8 cellular contexts compared by ENCODE assay signal in genomic region chr17:36544320-36545092, GRCh38. TPM values are rescaled to one million over a fixed set of nuclear protein-coding genes. Genes with fewer than 3 reads are reported as not detected.
DNase-seq lines count a peak whose midpoint lies in the region; ATAC-seq lines count a peak whose summit lies in the region.

TSS of gene GGNBP2 (plus strand) at chr17:36544919. CDS start at chr17:36545725, 806 bp downstream.

- no peaks in the 10 kb centered on the region for H3K27me3 Mint-ChIP-seq in effector memory CD8-positive, alpha-beta T cell

- peak within 1 kb of the TSS; percentile 86 for H2BK15ac ChIP-seq in mesenchymal stem cell (ENCODE audit: low read depth, poor library complexity, severe bottlenecking)

- H3K4me1 Mint-ChIP-seq in effector memory CD8-positive, alpha-beta T cell (ENCODE audit: low read depth in 2 of 2): peaks cover 18 to 22% of the 10 kb centered on the region in 2 donors

- peaks cover 56% of the 10 kb centered on the region for H3K36me3 Mint-ChIP-seq in effector memory CD8-positive, alpha-beta T cell (ENCODE audit: insufficient read depth)

- H3K36me3 ChIP-seq in HUES48 (ENCODE audit: control insufficient read depth, insufficient read depth, low read length) (no peaks in the 10 kb centered on the region), mesenchymal stem cell (ENCODE audit: control insufficient read depth in 1 of 2, insufficient read depth in 2 of 2, low read depth in 1 of 2, low read length in 2 of 2) (peaks cover 0 to 24% of the 10 kb centered on the region in 2 experiments)

- peak within 1 kb of the TSS; percentile 96 for H3K4me3 Mint-ChIP-seq in effector memory CD8-positive, alpha-beta T cell

- peak within 1 kb of the TSS; percentile 20 for H2AK5ac ChIP-seq in mesenchymal stem cell (ENCODE audit: low read length, severe bottlenecking)

- under 1% methylated on average over 64 of the region's 72 CpGs for WGBS in mesenchymal stem cell

- DNase-seq in COLO668 (lab: John Stamatoyannopoulos, UW; ENCODE audit: unreplicated experiment) (peak; percentile 92), NOMO-1 treated with dmso at 0.1 percent for 144 hours (lab: John Stamatoyannopoulos, UW; ENCODE audit: unreplicated experiment) (peak; percentile 85), mesenchymal stem cell (peak; percentile 95)
- peak; percentile 73 to 78 (median 75) for DNase-seq in activated CD8-positive, alpha-beta memory T cell treated with anti-CD3 and anti-CD28 coated beads for 48 hours (ENCODE audit: low read depth in 2 of 3, low spot score in 2 of 3)
- DNase-seq in effector memory CD8-positive, alpha-beta T cell: peak; percentile 88 to 90 (median 88)
- peak; percentile 86 for DNase-seq in stimulated activated CD8-positive, alpha-beta memory T cell treated with anti-CD3 and anti-CD28 coated beads, Interleukin-12 subunit alpha, Interleukin-12 subunit beta, amount 100 ng/mL, for 1 hour (ENCODE audit: low read depth)

- H3K9me3 ChIP-seq in HUES48 (ENCODE audit: control insufficient read depth, insufficient read depth, low read length) (no peaks in the 10 kb centered on the region), mesenchymal stem cell (ENCODE audit: control insufficient read depth, low read length) (no peaks in the 10 kb centered on the region)

- H2BK12ac ChIP-seq in mesenchymal stem cell (ENCODE audit: low read length in 2 of 2): peak within 1 kb of the TSS in 1 of 2 experiments; percentile 93

- H3K9ac ChIP-seq in HUES48 (ENCODE audit: low read depth, low read length): peak within 1 kb of the TSS; percentile 91
- peak within 1 kb of the TSS; percentile 100 for H3K9ac ChIP-seq in mesenchymal stem cell (ENCODE audit: low read length)

- peak within 1 kb of the TSS; percentile 79 for H2AFZ ChIP-seq in mesenchymal stem cell (ENCODE audit: low read depth, low read length)

- H4K8ac ChIP-seq in mesenchymal stem cell (ENCODE audit: low read length): peak within 1 kb of the TSS; percentile 97

- peak within 1 kb of the TSS; percentile 91 for H2BK5ac ChIP-seq in mesenchymal stem cell (ENCODE audit: low read depth, low read length, poor library complexity, severe bottlenecking)

- peaks cover 5% of the 10 kb centered on the region for H3K79me1 ChIP-seq in mesenchymal stem cell (replicated peaks; ENCODE audit: low read length, poor library complexity, severe bottlenecking)

- peak within 1 kb of the TSS; percentile 70 for H3K4me2 ChIP-seq in mesenchymal stem cell (ENCODE audit: low read length, poor library complexity, severe bottlenecking)

- ATAC-seq in GM21381 (IDR thresholded peaks at IDR 0.05; ENCODE audit: unreplicated experiment): peak; percentile 46
- ATAC-seq in effector memory CD8-positive, alpha-beta T cell (replicated peaks): peak; percentile 61

- H3K14ac ChIP-seq in mesenchymal stem cell (ENCODE audit: low read length in 2 of 2): peak within 1 kb of the TSS; percentile 2 to 99

- H3K4ac ChIP-seq in mesenchymal stem cell (ENCODE audit: low read depth in 1 of 2, low read length in 2 of 2): peak within 1 kb of the TSS; percentile 97 to 98

- H3K27ac ChIP-seq in HUES48 (ENCODE audit: low read depth, low read length) (peak within 1 kb of the TSS; percentile 98), mesenchymal stem cell (ENCODE audit: low read length, poor library complexity, severe bottlenecking) (peak within 1 kb of the TSS; percentile 100)

- H3K4me1 ChIP-seq in HUES48 (ENCODE audit: control insufficient read depth, insufficient read depth, low read length) (peaks cover 18% of the 10 kb centered on the region), mesenchymal stem cell (ENCODE audit: control insufficient read depth, insufficient read depth, low read depth, low read length) (peaks cover 3% of the 10 kb centered on the region)

- H3K4me3 ChIP-seq in HUES48 (ENCODE audit: low read depth, low read length) (peak within 1 kb of the TSS; percentile 100), mesenchymal stem cell (ENCODE audit: insufficient read depth in 1 of 2, low read depth in 1 of 2, low read length in 2 of 2) (peak within 1 kb of the TSS; percentile 85 to 100)

- peak within 1 kb of the TSS; percentile 82 for H2BK120ac ChIP-seq in mesenchymal stem cell (ENCODE audit: low read depth, low read length)

- peak within 1 kb of the TSS; percentile 98 for H4K91ac ChIP-seq in mesenchymal stem cell (ENCODE audit: low read length)

- peak within 1 kb of the TSS; percentile 98 for H3K27ac Mint-ChIP-seq in effector memory CD8-positive, alpha-beta T cell

- H3K27me3 ChIP-seq in HUES48 (ENCODE audit: control insufficient read depth, insufficient read depth, low read length) (no peaks in the 10 kb centered on the region), mesenchymal stem cell (ENCODE audit: control insufficient read depth in 1 of 2, insufficient read depth in 1 of 2, low read length in 2 of 2) (no peaks in the 10 kb centered on the region)

- no peaks in the 10 kb centered on the region for H3K9me3 Mint-ChIP-seq in effector memory CD8-positive, alpha-beta T cell

- peak within 1 kb of the TSS in 1 of 2 experiments; percentile 96 for H3K23ac ChIP-seq in mesenchymal stem cell (ENCODE audit: low read length in 2 of 2)

- peak within 1 kb of the TSS; percentile 94 to 100 for H3K18ac ChIP-seq in mesenchymal stem cell (ENCODE audit: low read depth in 1 of 2, low read length in 2 of 2)

RNA-seq across cellular contexts. Expression of gene GGNBP2, which starts in this region (rescaled TPM):
- 66.8 TPM for polyA plus RNA-seq in mesenchymal stem cell (2013, experiment 1 of 2)
- polyA plus RNA-seq in mesenchymal stem cell (2013, experiment 2 of 2): 68.1 TPM

Comparison
In these comparisons a context has a peak if more than half of its experiments do, and no peak if none do; other contexts are left out.
1. Peak in every context shown above with its lines: DNase-seq, ATAC-seq, H3K4me3 ChIP-seq and H3K27ac ChIP-seq.